Comparison of ENCODE assay signal across 18 cellular contexts in the genomic region with DNA sequence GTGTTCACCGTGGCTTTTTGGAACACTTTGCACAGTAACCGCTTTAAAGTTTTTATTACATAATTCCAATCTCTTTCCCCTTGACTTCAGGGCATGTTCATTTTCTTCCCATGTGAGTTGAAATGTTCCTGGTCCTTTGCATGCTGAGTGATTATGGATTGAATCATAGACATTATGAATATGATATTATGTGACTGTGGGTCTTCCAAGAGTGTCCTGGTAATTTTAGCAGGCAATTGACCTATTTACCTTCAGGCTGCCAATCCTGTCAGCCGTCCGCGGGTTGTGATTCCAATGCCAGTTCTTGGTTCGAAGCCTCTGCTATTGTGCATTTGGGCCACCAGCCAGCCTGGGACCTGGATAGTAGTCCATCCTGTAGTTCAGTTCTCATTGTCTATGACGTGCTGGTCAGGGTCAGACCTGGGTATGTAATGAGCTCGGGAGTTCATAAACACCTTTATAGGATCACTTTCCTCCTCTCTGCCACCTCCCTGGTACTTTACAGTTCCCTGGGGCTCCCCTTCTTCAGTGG.
"Had no signal": no experiment of that assay in that cellular context is flagged by ENCODE, and none has a peak within 500 bp of the region (broad histone marks: within the 10 kb centered on the region; RNA-seq: fewer than 3 reads in every experiment).

No MANE protein-coding gene starts in this region.

- H3K27me3 ChIP-seq: MG63, SJCRH30 had no signal

- H3K4me1 ChIP-seq: SJCRH30 had no signal

- H3K9me3 ChIP-seq: MG63, SJCRH30 had no signal

- ATAC-seq: SK-N-SH treated with all-trans-retinoic acid at 6 μM for 48 hours had no signal

- H3K4me3 ChIP-seq: MG63, SJCRH30 had no signal

- DNase-seq: KBM-7, MG63, NCI-H1092 treated with DMSO at 0.1 percent for 48 hours, NCI-H1436, NCI-H187, NCI-H2029, NCI-H2081 treated with DMSO at 0.1 percent for 48 hours, NCI-H2171, NCI-H226, NCI-H446, NCI-H510A, NCI-H524 treated with DMSO at 0.1 percent for 48 hours, NCI-H69, NCI-H774, RPMI8226, SHP77 treated with DMSO at 0.1 percent for 48 hours, SJCRH30 had no signal

- H3K27ac ChIP-seq: SJCRH30 had no signal

- H3K36me3 ChIP-seq: MG63, SJCRH30 had no signal
